ENCODE assay signal across 26 cellular contexts in the genomic region with DNA sequence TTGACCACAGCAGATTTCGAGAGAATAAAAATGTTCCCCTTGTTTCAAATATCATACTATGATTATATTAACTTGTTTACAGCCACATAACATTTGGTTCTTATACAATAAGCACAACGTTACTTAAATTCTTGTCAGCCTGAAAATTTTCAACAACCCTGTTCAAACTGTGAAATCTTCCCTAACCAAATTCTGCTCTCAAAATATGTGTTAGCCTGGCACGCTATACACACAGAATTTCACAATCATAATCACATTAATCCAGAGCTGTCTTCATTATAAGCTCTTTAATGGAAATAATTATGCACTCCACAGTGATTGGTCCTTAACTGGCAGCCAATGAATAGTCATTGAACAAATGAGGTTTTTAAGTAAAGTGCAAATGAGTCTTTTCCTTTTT. TPM values are rescaled to one million over a fixed set of nuclear protein-coding genes. Genes with fewer than 3 reads are reported as not detected.
"Had no signal": no experiment of that assay in that cellular context is flagged by ENCODE, and none has a peak within 500 bp of the region (broad histone marks: within the 10 kb centered on the region; RNA-seq: fewer than 3 reads in every experiment).

No MANE protein-coding gene starts in this region.

- H3K27ac ChIP-seq: colonic mucosa, epithelial cell of prostate, esophagus squamous epithelium, gastrocnemius medialis, heart right ventricle, left lung, lower lobe of right lung had no signal

- H3K36me3 ChIP-seq: colonic mucosa, esophagus squamous epithelium, gastrocnemius medialis, heart right ventricle, left lung, lower lobe of right lung had no signal

- FAIRE-seq: endometrium, islet of Langerhans, keratinocyte had no signal

- H3K9me3 ChIP-seq: colonic mucosa, esophagus squamous epithelium, gastrocnemius medialis, heart right ventricle, left lung, lower lobe of right lung, mucosa of descending colon had no signal

- H3K4me3 ChIP-seq: colonic mucosa, esophagus squamous epithelium, gastrocnemius medialis, heart right ventricle, left lung, lower lobe of right lung, mucosa of descending colon had no signal

- H3K4me1 ChIP-seq: colonic mucosa, esophagus squamous epithelium, gastrocnemius medialis, heart right ventricle, left lung, lower lobe of right lung had no signal

- DNase-seq: colonic mucosa; cortex of kidney; effector CD8-positive, alpha-beta T cell; effector memory CD8-positive, alpha-beta T cell; endodermal cell; erythroblast; esophagus squamous epithelium; foreskin fibroblast; foreskin melanocyte; gastrocnemius medialis; glutamatergic neuron; head of caudate nucleus; heart right ventricle; hippocampal formation; left cardiac atrium; left lung; left ventricle myocardium superior; lower lobe of right lung; mesenchymal stem cell; mucosa of descending colon; naive B cell; naive thymus-derived CD8-positive, alpha-beta T cell had no signal

RNA-seq across cellular contexts. Expression of a gene that starts 7.3 kb away (rescaled TPM):
- total RNA-seq: left ventricle myocardium superior; naive thymus-derived CD8-positive, alpha-beta T cell had no signal
